ENCODE assay signal across 17 cellular contexts in genomic region chr3:42751609-42752008, GRCh38. TPM values are rescaled to one million over a fixed set of nuclear protein-coding genes. Genes with fewer than 3 reads are reported as not detected.
"Had no signal": no experiment of that assay in that cellular context is flagged by ENCODE, and none has a peak within 500 bp of the region (broad histone marks: within the 10 kb centered on the region; RNA-seq: fewer than 3 reads in every experiment).

No MANE protein-coding gene starts in this region.

- H3K36me3 ChIP-seq: lower lobe of right lung had no signal

- H3K27me3 ChIP-seq: body of pancreas had no signal

- H3K27ac Mint-ChIP-seq: activated T-helper 2 cell treated with anti-CD3 and anti-CD28 coated beads, Interferon-gamma antibody, Interleukin-2, Interleukin-4, amounts not matched to agents 10 μg/mL and 5 μg/mL and 100 μg/mL, durations not matched to agents 14 hours and 24 hours and 36 hours; dendritic cell treated with granulocyte-macrophage colony-stimulating factor and Interleukin-4, amounts not matched to agents 40 ng/mL and 50 ng/mL, for 4 days; T-helper 2 cell treated with Interferon-gamma antibody and Interleukin-4, amounts not matched to agents 5 μg/mL and 100 μg/mL, for 36 hours had no signal

- H3K9me3 Mint-ChIP-seq: activated naive CD4-positive, alpha-beta T cell treated with anti-CD3 and anti-CD28 coated beads, Interleukin-2, amount 50 U/mL, for 72 hours; activated T-helper 2 cell treated with anti-CD3 and anti-CD28 coated beads, Interferon-gamma antibody, Interleukin-2, Interleukin-4, amounts not matched to agents 10 μg/mL and 5 μg/mL and 100 μg/mL, durations not matched to agents 14 hours and 24 hours and 36 hours; central memory CD8-positive, alpha-beta T cell; dendritic cell treated with granulocyte-macrophage colony-stimulating factor and Interleukin-4, amounts not matched to agents 40 ng/mL and 50 ng/mL, for 4 days; naive B cell; T-helper 2 cell treated with Interferon-gamma antibody and Interleukin-4, amounts not matched to agents 5 μg/mL and 100 μg/mL, for 36 hours had no signal

- H3K4me3 Mint-ChIP-seq: central memory CD8-positive, alpha-beta T cell; dendritic cell treated with granulocyte-macrophage colony-stimulating factor and Interleukin-4, amounts not matched to agents 40 ng/mL and 50 ng/mL, for 4 days; naive B cell; T-helper 2 cell treated with Interferon-gamma antibody and Interleukin-4, amounts not matched to agents 5 μg/mL and 100 μg/mL, for 36 hours had no signal

- H3K36me3 Mint-ChIP-seq: activated naive CD4-positive, alpha-beta T cell treated with anti-CD3 and anti-CD28 coated beads, Interleukin-2, amount 50 U/mL, for 72 hours; naive B cell had no signal

- H3K4me3 ChIP-seq: body of pancreas, lower lobe of right lung had no signal

- H3K27ac ChIP-seq: lower lobe of right lung had no signal

- H3K27me3 Mint-ChIP-seq: central memory CD8-positive, alpha-beta T cell; dendritic cell treated with granulocyte-macrophage colony-stimulating factor and Interleukin-4, amounts not matched to agents 40 ng/mL and 50 ng/mL, for 4 days; naive B cell had no signal

- DNase-seq: activated CD4-positive, alpha-beta T cell treated with anti-CD3 and anti-CD28 coated beads, Interleukin-2, amount 50 U/mL, for 4 hours; activated CD4-positive, CD25-positive, alpha-beta regulatory T cell treated with anti-CD3 and anti-CD28 coated beads, Interleukin-2, amount 50 U/mL, for 72 hours; amniotic stem cell; body of pancreas; hippocampal formation; lower lobe of right lung; naive B cell; right cardiac atrium; stimulated activated naive CD8-positive, alpha-beta T cell treated with anti-CD3 and anti-CD28 coated beads, Interleukin-15, Interleukin-2, amounts not matched to agents 100 U/mL and 50 U/mL, for 24 hours; SW 1271 had no signal

- H3K9me3 ChIP-seq: body of pancreas, lower lobe of right lung had no signal

RNA-seq across cellular contexts. Expression of gene CCDC13, which starts 21.4 kb away (rescaled TPM):
- total RNA-seq: activated T-helper 2 cell treated with anti-CD3 and anti-CD28 coated beads, Interferon-gamma antibody, Interleukin-2, Interleukin-4, amounts not matched to agents 10 μg/mL and 5 μg/mL and 100 μg/mL, durations not matched to agents 14 hours and 24 hours and 36 hours had no signal

RNA-seq across cellular contexts. Expression of gene HHATL, which starts 49.0 kb away (rescaled TPM):
- total RNA-seq: activated naive CD4-positive, alpha-beta T cell treated with anti-CD3 and anti-CD28 coated beads, Interleukin-2, amount 50 U/mL, for 72 hours; activated T-helper 2 cell treated with anti-CD3 and anti-CD28 coated beads, Interferon-gamma antibody, Interleukin-2, Interleukin-4, amounts not matched to agents 10 μg/mL and 5 μg/mL and 100 μg/mL, durations not matched to agents 14 hours and 24 hours and 36 hours; glomerular endothelial cell; temporal lobe had no signal
